Comparison of ENCODE assay signal across 28 cellular contexts in the genomic region with DNA sequence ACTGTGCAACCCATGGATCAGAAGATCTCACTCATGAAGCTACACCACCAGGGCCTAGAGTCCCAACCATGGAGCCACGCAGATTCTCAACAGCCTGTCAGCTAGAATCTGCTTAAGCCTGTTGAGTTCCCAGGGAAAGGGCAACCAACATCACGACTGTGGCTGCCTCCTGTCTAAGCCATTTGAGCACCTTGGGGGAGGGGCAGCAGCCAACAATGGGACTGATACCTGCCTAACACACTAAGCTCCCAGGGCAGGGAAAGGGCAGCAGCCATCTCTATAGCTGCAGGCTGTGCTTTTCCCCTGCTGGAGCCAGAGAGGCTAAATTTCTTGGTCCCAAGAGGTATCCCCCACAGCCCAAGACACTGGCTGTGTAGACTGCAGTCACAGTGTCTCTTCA.
"Had no signal": no experiment of that assay in that cellular context is flagged by ENCODE, and none has a peak within 500 bp of the region (broad histone marks: within the 10 kb centered on the region; RNA-seq: fewer than 3 reads in every experiment).

No MANE protein-coding gene starts in this region.

- DNase-seq: stimulated activated CD4-positive, alpha-beta T cell treated with anti-CD3 and anti-CD28 coated beads, Interleukin-2, amount 100 ng/mL, for 48 hours; stimulated activated CD4-positive, alpha-beta T cell treated with anti-CD3 and anti-CD28 coated beads, Interleukin-4, amount 100 ng/mL, for 1 hour; stimulated activated CD4-positive, alpha-beta T cell treated with anti-CD3 and anti-CD28 coated beads, Interleukin-4, amount 100 ng/mL, for 24 hours; stimulated activated CD4-positive, alpha-beta T cell treated with anti-CD3 and anti-CD28 coated beads, Interleukin-4, amount 100 ng/mL, for 4 hours; stimulated activated CD8-positive, alpha-beta memory T cell treated with anti-CD3 and anti-CD28 coated beads, Interleukin-4, amount 100 ng/mL, for 48 hours; stimulated activated naive B cell treated with anti-CD40 and anti-IgM and Interleukin-4, amounts not matched to agents 10 μg/mL and 1 μg/mL and 100 μg/mL, for 72 hours; stimulated activated naive CD4-positive, alpha-beta T cell; stimulated activated naive CD4-positive, alpha-beta T cell treated with Interleukin-2 at 50 U/mL for 16 hours; stimulated activated naive CD8-positive, alpha-beta T cell treated with anti-CD3 and anti-CD28 coated beads, Interleukin-15, amount 100 ng/mL, for 72 hours; stimulated activated naive CD8-positive, alpha-beta T cell treated with anti-CD3 and anti-CD28 coated beads, Interleukin-15, Interleukin-2, amounts not matched to agents 100 U/mL and 50 U/mL, for 24 hours; stomach; substantia nigra; testis; thyroid gland; tibial artery; transverse colon; trophoblast cell; upper lobe of left lung; upper lobe of right lung; uterus had no signal

- H3K27ac ChIP-seq: stomach, suprapubic skin, testis, thoracic aorta, thyroid gland, tibial artery, tibial nerve, transverse colon, upper lobe of left lung, upper lobe of right lung, uterus, vagina had no signal

- H3K4me1 ChIP-seq: stomach, suprapubic skin, testis, thyroid gland, tibial artery, tibial nerve, transverse colon, upper lobe of left lung, upper lobe of right lung, uterus, vagina had no signal

- H3K27ac Mint-ChIP-seq: stimulated activated effector memory CD8-positive, alpha-beta T cell treated with anti-CD3 and anti-CD28 coated beads, Interleukin-12 subunit alpha, Interleukin-12 subunit beta, amount 100 ng/mL, for 72 hours; stimulated activated memory B cell treated with anti-CD40 and anti-IgM and Interleukin-4, amounts not matched to agents 10 μg/mL and 1 μg/mL and 100 μg/mL, for 72 hours; stimulated activated naive B cell treated with anti-CD40 and anti-IgM and Interleukin-4, amounts not matched to agents 10 μg/mL and 1 μg/mL and 100 μg/mL, for 72 hours; stimulated activated naive CD8-positive, alpha-beta T cell treated with anti-CD3 and anti-CD28 coated beads, Interleukin-15, amount 100 ng/mL, for 72 hours; stimulated activated naive CD8-positive, alpha-beta T cell treated with anti-CD3 and anti-CD28 coated beads, Interleukin-15, Interleukin-2, amounts not matched to agents 100 ng/mL and 50 ng/mL, for 24 hours; type B pancreatic cell had no signal

- H3K4me3 ChIP-seq: stomach, suprapubic skin, testis, thoracic aorta, thyroid gland, tibial artery, tibial nerve, transverse colon, upper lobe of left lung, upper lobe of right lung, uterus, vagina had no signal

- H3K9me3 ChIP-seq: suprapubic skin, testis, thoracic aorta, thyroid gland, transverse colon, upper lobe of right lung, uterus, vagina had no signal

- ATAC-seq: stimulated activated effector memory CD8-positive, alpha-beta T cell treated with anti-CD3 and anti-CD28 coated beads, Interleukin-12 subunit alpha, Interleukin-12 subunit beta, amount 100 ng/mL, for 72 hours; stimulated activated memory B cell treated with anti-CD40 and anti-IgM and Interleukin-4, amounts not matched to agents 10 μg/mL and 1 μg/mL and 100 μg/mL, for 72 hours; stimulated activated naive B cell treated with anti-CD40 and anti-IgM and Interleukin-4, amounts not matched to agents 10 μg/mL and 1 μg/mL and 100 μg/mL, for 72 hours; stimulated activated naive CD8-positive, alpha-beta T cell treated with anti-CD3 and anti-CD28 coated beads, Interleukin-15, amount 100 ng/mL, for 72 hours; stimulated activated naive CD8-positive, alpha-beta T cell treated with anti-CD3 and anti-CD28 coated beads, Interleukin-15, Interleukin-2, amounts not matched to agents 100 U/mL and 50 U/mL, for 24 hours; upper lobe of right lung had no signal

- H3K27me3 ChIP-seq: stomach, suprapubic skin, testis, thyroid gland, tibial artery, tibial nerve, transverse colon, upper lobe of left lung, upper lobe of right lung, uterus, vagina had no signal

- H3K27me3 Mint-ChIP-seq: stimulated activated memory B cell treated with anti-CD40 and anti-IgM and Interleukin-4, amounts not matched to agents 10 μg/mL and 1 μg/mL and 100 μg/mL, for 72 hours; stimulated activated naive CD8-positive, alpha-beta T cell treated with anti-CD3 and anti-CD28 coated beads, Interleukin-15, amount 100 ng/mL, for 72 hours; stimulated activated naive CD8-positive, alpha-beta T cell treated with anti-CD3 and anti-CD28 coated beads, Interleukin-15, Interleukin-2, amounts not matched to agents 100 ng/mL and 50 ng/mL, for 24 hours; type B pancreatic cell had no signal

- H3K4me1 Mint-ChIP-seq: stimulated activated effector memory CD8-positive, alpha-beta T cell treated with anti-CD3 and anti-CD28 coated beads, Interleukin-12 subunit alpha, Interleukin-12 subunit beta, amount 100 ng/mL, for 72 hours; stimulated activated memory B cell treated with anti-CD40 and anti-IgM and Interleukin-4, amounts not matched to agents 10 μg/mL and 1 μg/mL and 100 μg/mL, for 72 hours; stimulated activated naive B cell treated with anti-CD40 and anti-IgM and Interleukin-4, amounts not matched to agents 10 μg/mL and 1 μg/mL and 100 μg/mL, for 72 hours; stimulated activated naive CD8-positive, alpha-beta T cell treated with anti-CD3 and anti-CD28 coated beads, Interleukin-15, amount 100 ng/mL, for 72 hours had no signal

- H3K36me3 Mint-ChIP-seq: stimulated activated effector memory CD8-positive, alpha-beta T cell treated with anti-CD3 and anti-CD28 coated beads, Interleukin-12 subunit alpha, Interleukin-12 subunit beta, amount 100 ng/mL, for 72 hours; stimulated activated memory B cell treated with anti-CD40 and anti-IgM and Interleukin-4, amounts not matched to agents 10 μg/mL and 1 μg/mL and 100 μg/mL, for 72 hours; stimulated activated naive B cell treated with anti-CD40 and anti-IgM and Interleukin-4, amounts not matched to agents 10 μg/mL and 1 μg/mL and 100 μg/mL, for 72 hours; type B pancreatic cell had no signal

- H3K36me3 ChIP-seq: stomach, suprapubic skin, thoracic aorta, thyroid gland, tibial artery, tibial nerve, transverse colon, upper lobe of left lung, upper lobe of right lung, uterus, vagina had no signal

- H3K4me3 Mint-ChIP-seq: stimulated activated effector memory CD8-positive, alpha-beta T cell treated with anti-CD3 and anti-CD28 coated beads, Interleukin-12 subunit alpha, Interleukin-12 subunit beta, amount 100 ng/mL, for 72 hours; stimulated activated memory B cell treated with anti-CD40 and anti-IgM and Interleukin-4, amounts not matched to agents 10 μg/mL and 1 μg/mL and 100 μg/mL, for 72 hours; stimulated activated naive B cell treated with anti-CD40 and anti-IgM and Interleukin-4, amounts not matched to agents 10 μg/mL and 1 μg/mL and 100 μg/mL, for 72 hours; stimulated activated naive CD8-positive, alpha-beta T cell treated with anti-CD3 and anti-CD28 coated beads, Interleukin-15, amount 100 ng/mL, for 72 hours; stimulated activated naive CD8-positive, alpha-beta T cell treated with anti-CD3 and anti-CD28 coated beads, Interleukin-15, Interleukin-2, amounts not matched to agents 100 ng/mL and 50 ng/mL, for 24 hours; type B pancreatic cell had no signal
